17 cellular contexts compared by ENCODE assay signal in the genomic region with DNA sequence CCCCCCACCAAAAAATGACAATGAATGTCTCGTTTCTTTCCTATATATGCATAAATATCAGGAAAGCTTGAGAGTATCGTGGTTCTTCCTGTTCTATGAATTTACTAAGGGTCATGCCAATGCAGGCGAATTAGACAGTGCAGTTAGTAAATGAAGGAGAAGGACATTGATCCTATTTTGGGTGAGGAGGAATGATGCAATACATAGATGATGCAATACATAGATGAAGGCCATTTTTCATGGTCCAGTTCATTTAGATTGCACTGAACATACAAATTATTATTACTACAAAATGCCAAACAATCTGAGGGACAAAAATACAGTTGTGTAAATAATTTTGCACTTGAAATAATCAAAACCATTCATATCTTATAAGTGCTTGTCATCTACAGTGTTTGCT.
A peak's percentile ranks its signal among the peaks of the same experiment; 100 is the strongest.
DNase-seq lines count a peak whose midpoint lies in the region; ATAC-seq, FAIRE-seq and TF ChIP-seq lines count a peak whose summit lies in the region.
"Had no signal": no experiment of that assay in that cellular context is flagged by ENCODE, and none has a peak within 500 bp of the region (broad histone marks: within the 10 kb centered on the region; RNA-seq: fewer than 3 reads in every experiment).

No MANE protein-coding gene starts in this region.

- no peak overlapping the region for H2BK12ac ChIP-seq in H1 (ENCODE audit: low read depth, low read length)

- H3K27me3 ChIP-seq in GM23338 (ENCODE audit: insufficient read depth) (no peaks in the 10 kb centered on the region), H1 (replicated peaks in 1 of 4; ENCODE audit: control insufficient read depth in 3 of 4, extremely low read depth in 1 of 4, insufficient read depth in 3 of 4, low read length in 3 of 4) (no peaks in the 10 kb centered on the region)

- DNase-seq in DMS53 (lab: John Stamatoyannopoulos, UW): peak; percentile 32
- no peak for DNase-seq in GM23338 (ENCODE audit: low spot score)
- peak; percentile 4 for DNase-seq in NAMALWA (ENCODE audit: low spot score)
- DNase-seq in H1 (ENCODE audit: low read depth in 1 of 2, low spot score in 2 of 2): no peak
- DNase-seq in SIG-M5 treated with dmso at 0.1 percent for 504 hours (lab: John Stamatoyannopoulos, UW; ENCODE audit: unreplicated experiment): no peak
- no peak for DNase-seq in T1000 (lab: John Stamatoyannopoulos, UW)
- DNase-seq in NCI-H82 treated with DMSO at 0.1 percent for 48 hours (lab: John Stamatoyannopoulos, UW; ENCODE audit: unreplicated experiment): no peak
- DNase-seq: CD8-positive, alpha-beta T cell; COR-L47; DMS153; GF-D8; H7 had no signal

- no peak overlapping the region for H3K23ac ChIP-seq in H1 (ENCODE audit: insufficient read length)

- POLR2A ChIA-PET in H1 (lab: Charles Lee; ENCODE audit: partially characterized antibody): no interaction called here

- no peak overlapping the region for H2BK5ac ChIP-seq in H1 (ENCODE audit: low read depth, low read length)

- TF ChIP-seq CTCF in GM23338 (conservative IDR thresholded peaks at IDR 0.05; ENCODE audit: low read depth in 2 of 2) (no peak), H1 (IDR thresholded peaks at IDR 0.05; ENCODE audit: control extremely low read depth in 1 of 3, insufficient read depth in 1 of 3, low read depth in 1 of 3, low read length in 3 of 3) (no peak)

- no peak overlapping the region for H3K4me3 Mint-ChIP-seq in GM23338
- H3K4me3 Mint-ChIP-seq: CD14-positive monocyte; CD8-positive, alpha-beta T cell had no signal

- TF ChIP-seq POLR2A in H1 (IDR thresholded peaks at IDR 0.05; ENCODE audit: control extremely low read depth in 1 of 2, low read depth in 2 of 2, low read length in 2 of 2): no peak

- no peak overlapping the region for H3K9ac ChIP-seq in H1 (replicated peaks in 1 of 4; ENCODE audit: extremely low read depth in 1 of 4, low read depth in 3 of 4, low read length in 3 of 4)
- H3K9ac ChIP-seq: KMS-11 had no signal

- H3F3A ChIP-seq in GM23338 (replicated peaks; ENCODE audit: low read depth): no peaks in the 10 kb centered on the region

- H3K79me2 ChIP-seq in GM23338 (replicated peaks; ENCODE audit: insufficient read depth) (no peaks in the 10 kb centered on the region), H1 (ENCODE audit: control insufficient read depth in 1 of 2, insufficient read depth in 2 of 2, low read length in 2 of 2) (no peaks in the 10 kb centered on the region)

- H3K14ac ChIP-seq in H1 (ENCODE audit: insufficient read length): no peak overlapping the region

- H3K18ac ChIP-seq in H1 (ENCODE audit: extremely low read depth, low read length): no peak overlapping the region

- H3K56ac ChIP-seq in H1 (replicated peaks; ENCODE audit: insufficient read length, low read depth, low read length): no peak overlapping the region

- H3K79me1 ChIP-seq in H1 (ENCODE audit: low read depth, low read length): no peaks in the 10 kb centered on the region

- FAIRE-seq in H1 (lab: Jason Lieb, UNC): no peak
- FAIRE-seq: D721Med had no signal

- no peak for TF ChIP-seq EP300 in H1 (IDR thresholded peaks at IDR 0.05; ENCODE audit: borderline replicate concordance in 1 of 2, low read depth in 2 of 2, low read length in 2 of 2)

- no peak overlapping the region for H2BK15ac ChIP-seq in H1 (ENCODE audit: low read length)

- H3K4me1 Mint-ChIP-seq in GM23338: no peaks in the 10 kb centered on the region; the same call in 2 of the 3 replicates
- H3K4me1 Mint-ChIP-seq: CD14-positive monocyte had no signal

- H3K4me3 ChIP-seq in GM23338 (no peak overlapping the region), H1 (ENCODE audit: extremely low read depth in 1 of 4, insufficient read depth in 2 of 4, low read depth in 3 of 4, low read length in 4 of 4) (no peak overlapping the region)

- no peak overlapping the region for H3K4me2 ChIP-seq in GM23338
- no peak overlapping the region for H3K4me2 ChIP-seq in H1 (ENCODE audit: insufficient read depth in 1 of 2, low read depth in 2 of 2, low read length in 2 of 2)
- H3K4me2 ChIP-seq: KMS-11 had no signal

- H3K4ac ChIP-seq in H1 (replicated peaks; ENCODE audit: insufficient read length, low read depth, low read length): no peak overlapping the region

- no peaks in the 10 kb centered on the region; the same call in 1 of the 2 replicates for H3K23me2 ChIP-seq in H1 (ENCODE audit: low read depth, low read length)

- no peak overlapping the region for H2AK5ac ChIP-seq in H1 (ENCODE audit: low read depth, low read length)

- no peaks in the 10 kb centered on the region for H3K27me3 Mint-ChIP-seq in GM23338 (ENCODE audit: insufficient read depth, low read depth, poor library complexity)

- ATAC-seq in GM23338: no peak
- no peak for ATAC-seq in HG03378 (IDR thresholded peaks at IDR 0.05; ENCODE audit: unreplicated experiment)
- ATAC-seq: CD8-positive, alpha-beta T cell had no signal

- H3K9me2 ChIP-seq in GM23338 (ENCODE audit: insufficient read depth): no peaks in the 10 kb centered on the region

- H2AFZ ChIP-seq in GM23338 (0 out of 2 replicates have a peak overlapping the region, but pooled peaks have one; percentile 24), H1 (ENCODE audit: low read length) (no peak overlapping the region)

- H3K36me3 ChIP-seq in GM23338 (ENCODE audit: insufficient read depth) (no peaks in the 10 kb centered on the region), H1 (ENCODE audit: control insufficient read depth in 2 of 4, insufficient read depth in 4 of 4, low read length in 3 of 4) (no peaks in the 10 kb centered on the region)

- no peak overlapping the region for H4K8ac ChIP-seq in H1 (ENCODE audit: extremely low read depth, insufficient read depth, low read length)

- H3K27ac ChIP-seq in GM23338 (ENCODE audit: low read depth) (no peak overlapping the region), H1 (ENCODE audit: low read depth, low read length) (no peak overlapping the region)
- H3K27ac ChIP-seq: HL-60, KMS-11 had no signal

- H3K36me3 Mint-ChIP-seq in GM23338 (ENCODE audit: low read depth): peaks cover 28% of the 10 kb centered on the region
- H3K36me3 Mint-ChIP-seq: CD14-positive monocyte; CD8-positive, alpha-beta T cell had no signal

- H3K27ac Mint-ChIP-seq in GM23338: 0 out of 2 replicates have a peak overlapping the region, but pooled peaks have one; percentile 32
- H3K27ac Mint-ChIP-seq: CD14-positive monocyte; CD8-positive, alpha-beta T cell had no signal

- 0 out of 2 replicates have a peak, but pooled peaks cover 3% of the 10 kb centered on the region for H3K4me1 ChIP-seq in GM23338 (ENCODE audit: insufficient read depth)
- peaks cover 0 to 3% (median 0%) of the 10 kb centered on the region in 4 experiments; a peak in 1 of 7 replicates for H3K4me1 ChIP-seq in H1 (replicated peaks in 1 of 4; ENCODE audit: control insufficient read depth in 3 of 4, insufficient read depth in 4 of 4, low read length in 3 of 4)

- no peaks in the 10 kb centered on the region for H3K9me3 ChIP-seq in H1 (ENCODE audit: insufficient read depth in 2 of 2, low read depth in 1 of 2, low read length in 1 of 2)

- H3K9me3 Mint-ChIP-seq in GM23338: peaks cover 35% of the 10 kb centered on the region

- TF ChIP-seq RAD21 in H1 (IDR thresholded peaks at IDR 0.05 in 1 of 2, conservative IDR thresholded peaks at IDR 0.05 in 1 of 2; ENCODE audit: low read depth in 2 of 2, low read length in 2 of 2): no peak

- no peak overlapping the region for H2BK20ac ChIP-seq in H1 (ENCODE audit: low read length)

- 92% methylated on average over 3 of the region's 3 CpGs; no CpG with 5 or more reads in 1 of the 2 experiments for WGBS in H1 (ENCODE audit: extremely low coverage in 1 of 2, insufficient coverage in 1 of 2, insufficient read length in 1 of 2, insufficient replicate concordance in 2 of 2, low coverage in 1 of 2, low lambda C conversion rate in 2 of 2, missing lambda C conversion rate in 1 of 2), 2 experiments

- H4K5ac ChIP-seq in H1 (ENCODE audit: insufficient read length, low read depth, low read length): no peak overlapping the region

- no peaks in the 10 kb centered on the region for H4K20me1 ChIP-seq in GM23338 (replicated peaks; ENCODE audit: insufficient read depth)
- H4K20me1 ChIP-seq in H1 (replicated peaks in 1 of 2; ENCODE audit: control insufficient read depth in 1 of 2, insufficient read depth in 2 of 2, low read length in 2 of 2): no peaks in the 10 kb centered on the region

- H2BK120ac ChIP-seq in H1 (replicated peaks; ENCODE audit: low read depth, low read length): no peak overlapping the region

- no peak overlapping the region for H4K91ac ChIP-seq in H1 (replicated peaks; ENCODE audit: insufficient read length, low read length)

- CTCF ChIA-PET in H1 (lab: Charles Lee; ENCODE audit: partially characterized antibody): interaction anchor here (1.1 kb wide), 1 partner anchor 39 kb away, joined by 3 read pairs; no protein-coding TSS in a partner anchor

TF ChIP-seq in GM23338, 12 proteins besides CTCF, POLR2A, EP300 and RAD21 (continues in another document):
- no peak for TF ChIP-seq CREB1 (CRISPR knock-in tag; IDR thresholded peaks at IDR 0.05; ENCODE audit: low read depth)
- no peak for TF ChIP-seq ZNF114 (CRISPR knock-in tag; IDR thresholded peaks at IDR 0.05)

TF ChIP-seq in H1, 55 proteins besides CTCF, POLR2A, EP300 and RAD21:
- TF ChIP-seq SIRT6 (IDR thresholded peaks at IDR 0.05; ENCODE audit: low read length) (no peak), CEBPB (IDR thresholded peaks at IDR 0.05; ENCODE audit: low read depth, low read length) (peak; percentile 91)

Comparison
In these comparisons a context has a peak if more than half of its experiments do, and no peak if none do; other contexts are left out.
1. DNase-seq: peak in DMS53 (single experiment) and NAMALWA (single experiment); none in GM23338 (single experiment), H1 (0 of 2), SIG-M5 treated with dmso at 0.1 percent for 504 hours (single experiment), T1000 (single experiment) and NCI-H82 treated with DMSO at 0.1 percent for 48 hours (single experiment).